ENCODE assay signal across 20 cellular contexts in the genomic region with DNA sequence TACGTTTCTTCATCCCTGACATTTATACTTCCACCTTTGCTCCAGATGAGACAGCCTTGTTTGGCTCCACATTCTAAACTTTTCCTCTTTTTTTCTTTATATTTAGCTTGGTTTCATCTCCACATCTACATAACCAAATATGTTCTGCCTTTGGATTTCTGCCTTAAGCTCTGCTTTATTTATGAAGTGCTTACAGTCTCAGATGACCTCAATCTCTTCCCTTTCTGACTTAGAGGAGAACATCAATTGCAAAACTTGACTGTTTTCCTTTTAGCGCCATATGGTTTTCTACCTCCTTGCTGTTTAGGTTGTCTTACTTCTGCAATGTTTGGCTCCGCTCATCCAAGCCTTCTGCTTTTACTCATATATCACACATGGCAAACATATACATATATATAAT. TPM values are rescaled to one million over a fixed set of nuclear protein-coding genes. Genes with fewer than 3 reads are reported as not detected.
DNase-seq lines count a peak whose midpoint lies in the region; ATAC-seq and TF ChIP-seq lines count a peak whose summit lies in the region.
"Had no signal": no experiment of that assay in that cellular context is flagged by ENCODE, and none has a peak within 500 bp of the region (broad histone marks: within the 10 kb centered on the region; RNA-seq: fewer than 3 reads in every experiment).

No MANE protein-coding gene starts in this region.

- H3K27ac Mint-ChIP-seq in activated CD8-positive, alpha-beta T cell treated with anti-CD3 and anti-CD28 coated beads for 36 hours, result no peak overlapping the region
- H3K27ac Mint-ChIP-seq: CD4-positive, alpha-beta T cell; HFFc6 had no signal

- no peaks in the 10 kb centered on the region for H3K36me3 Mint-ChIP-seq in activated CD8-positive, alpha-beta T cell treated with anti-CD3 and anti-CD28 coated beads for 36 hours (ENCODE audit: low read depth)

- no peak overlapping the region for H3K27ac ChIP-seq in ACC112 (ENCODE audit: low read depth, low read length)
- H3K27ac ChIP-seq: 22Rv1, PC-9, SJCRH30 had no signal

- H3K27me3 Mint-ChIP-seq in activated CD8-positive, alpha-beta T cell treated with anti-CD3 and anti-CD28 coated beads for 36 hours, result peaks cover 6% of the 10 kb centered on the region

- no peak overlapping the region for H3K4me3 Mint-ChIP-seq in activated CD8-positive, alpha-beta T cell treated with anti-CD3 and anti-CD28 coated beads for 36 hours
- H3K4me3 Mint-ChIP-seq: CD4-positive, alpha-beta T cell; HFFc6 had no signal

- ATAC-seq in GM18520 (IDR thresholded peaks at IDR 0.05; ENCODE audit: unreplicated experiment), result no peak
- no peak for ATAC-seq in activated CD8-positive, alpha-beta T cell treated with anti-CD3 and anti-CD28 coated beads for 36 hours
- ATAC-seq in GM18517 (IDR thresholded peaks at IDR 0.05; ENCODE audit: unreplicated experiment), result no peak

- H3K79me2 ChIP-seq in ACC112 (ENCODE audit: control insufficient read depth, insufficient read depth, low read length, unreplicated experiment), result no peaks in the 10 kb centered on the region

- H3K4me3 ChIP-seq in ACC112 (ENCODE audit: low read depth, low read length) (no peak overlapping the region), adipocyte (ENCODE audit: low read length) (no peak overlapping the region)
- H3K4me3 ChIP-seq: PC-9, SJCRH30 had no signal

- H3K9ac ChIP-seq in adipocyte (ENCODE audit: low read length), result peak overlapping the region; percentile 4

- TF ChIP-seq CTCF in activated CD8-positive, alpha-beta T cell treated with anti-CD3 and anti-CD28 coated beads for 36 hours (IDR thresholded peaks at IDR 0.05), result no peak

- peak overlapping the region; percentile 1 for H2AFZ ChIP-seq in ACC112 (ENCODE audit: low read length, unreplicated experiment)
- H2AFZ ChIP-seq: PC-9 had no signal

- H3K9me3 Mint-ChIP-seq in activated CD8-positive, alpha-beta T cell treated with anti-CD3 and anti-CD28 coated beads for 36 hours, result no peaks in the 10 kb centered on the region
- H3K9me3 Mint-ChIP-seq: CD4-positive, alpha-beta T cell; HFFc6 had no signal

- H3K4me1 ChIP-seq in ACC112 (ENCODE audit: control insufficient read depth, insufficient read depth, low read length, unreplicated experiment) (peaks cover 25% of the 10 kb centered on the region), adipocyte (ENCODE audit: control insufficient read depth, insufficient read depth, low read length) (peaks cover 42% of the 10 kb centered on the region)
- H3K4me1 ChIP-seq: Caco-2 had no signal

- DNase-seq in adipocyte (ENCODE audit: low read depth) (peak; percentile 50), fibroblast of the conjunctiva (ENCODE audit: low read depth) (peak; percentile 29), pons (ENCODE audit: low spot score) (peak; percentile 36), NCI-H1092 (lab: John Stamatoyannopoulos, UW) (no peak)
- DNase-seq in activated CD8-positive, alpha-beta T cell treated with anti-CD3 and anti-CD28 coated beads for 36 hours, result no peak
- DNase-seq: Caco-2; CD4-positive, alpha-beta T cell; GF-D8; HFFc6; KBM-7; NCI-H1417 treated with DMSO at 0.1 percent for 48 hours; NCI-H187 treated with DMSO at 0.1 percent for 48 hours; NCI-H226; NCI-H524; PC-9; SJCRH30 had no signal

- no peaks in the 10 kb centered on the region for H3K9me3 ChIP-seq in adipocyte (ENCODE audit: control insufficient read depth, low read length)
- H3K9me3 ChIP-seq: Caco-2, SJCRH30 had no signal

- CTCF ChIA-PET in activated CD8-positive, alpha-beta T cell treated with anti-CD3 and anti-CD28 coated beads for 36 hours (lab: Charles Lee), result no interaction called here

- POLR2A ChIA-PET in activated CD8-positive, alpha-beta T cell treated with anti-CD3 and anti-CD28 coated beads for 36 hours (lab: Charles Lee), result no interaction called here

- H3K4me1 Mint-ChIP-seq in activated CD8-positive, alpha-beta T cell treated with anti-CD3 and anti-CD28 coated beads for 36 hours (ENCODE audit: low read depth), result peaks cover 2% of the 10 kb centered on the region

- no peaks in the 10 kb centered on the region for H3K27me3 ChIP-seq in ACC112 (ENCODE audit: insufficient read depth, low read length)
- no peaks in the 10 kb centered on the region for H3K27me3 ChIP-seq in adipocyte (replicated peaks; ENCODE audit: control insufficient read depth, insufficient read depth, low read length)
- H3K27me3 ChIP-seq: SJCRH30 had no signal

- intact Hi-C loops in activated CD8-positive, alpha-beta T cell treated with anti-CD3 and anti-CD28 coated beads for 36 hours (cut with micrococcal nuclease), result no loop called here

- no peaks in the 10 kb centered on the region for H3K36me3 ChIP-seq in ACC112 (ENCODE audit: insufficient read depth, low read length)
- H3K36me3 ChIP-seq in adipocyte (ENCODE audit: control insufficient read depth, insufficient read depth, low read length, severe bottlenecking), result no peaks in the 10 kb centered on the region
- H3K36me3 ChIP-seq: SJCRH30 had no signal

RNA-seq across cellular contexts. Expression of a gene that starts 7.5 kb away (rescaled TPM):
- not detected for total RNA-seq in activated CD8-positive, alpha-beta T cell treated with anti-CD3 and anti-CD28 coated beads for 36 hours
- total RNA-seq: Caco-2; CD4-positive, alpha-beta T cell; PC-9 had no signal

RNA-seq across cellular contexts. Expression of a gene that starts 58.3 kb away (rescaled TPM):
- total RNA-seq in activated CD8-positive, alpha-beta T cell treated with anti-CD3 and anti-CD28 coated beads for 36 hours, result 100 to 1,000 TPM; 153 to 155 TPM

Comparison
In these comparisons a context has a peak if more than half of its experiments do, and no peak if none do; other contexts are left out.
1. DNase-seq: peak in adipocyte (single experiment), fibroblast of the conjunctiva (single experiment) and pons (single experiment); none in NCI-H1092 (single experiment) and activated CD8-positive, alpha-beta T cell treated with anti-CD3 and anti-CD28 coated beads for 36 hours (single experiment).